8 cellular contexts compared by ENCODE assay signal in the genomic region with DNA sequence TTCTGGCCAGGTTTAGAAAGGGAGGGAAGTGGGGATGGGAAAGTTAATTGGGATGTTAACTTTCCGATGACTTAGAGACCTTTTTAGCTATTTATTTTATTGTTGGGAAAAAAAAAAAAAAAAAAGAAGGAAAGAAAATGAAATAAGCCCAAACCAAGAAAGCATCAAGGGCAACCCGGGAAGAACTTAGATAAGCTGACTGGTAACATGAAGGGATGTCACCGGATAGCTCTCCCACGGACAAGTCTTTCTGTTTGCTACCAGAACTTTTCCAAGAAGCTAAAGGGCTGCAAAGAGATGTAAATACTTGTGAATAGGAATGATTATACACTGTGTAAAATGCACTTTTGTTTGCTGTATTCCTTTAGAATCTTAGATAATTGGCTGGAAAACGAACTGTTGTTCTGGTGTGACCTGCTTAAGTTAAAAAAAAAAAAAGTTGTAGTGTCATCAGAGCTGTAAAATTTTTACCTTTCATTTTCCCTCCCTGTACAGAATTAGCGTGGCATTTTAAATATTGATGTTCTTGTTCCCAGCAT. TPM values are rescaled to one million over a fixed set of nuclear protein-coding genes. Genes with fewer than 3 reads are reported as not detected.
DNase-seq lines count a peak whose midpoint lies in the region; ATAC-seq, FAIRE-seq and TF ChIP-seq lines count a peak whose summit lies in the region.

No MANE protein-coding gene starts in this region.

- no peak for ATAC-seq in pancreas
- no peak for ATAC-seq in GM19395 (IDR thresholded peaks at IDR 0.05; ENCODE audit: unreplicated experiment)

- TF ChIP-seq CTCF in pancreas (IDR thresholded peaks at IDR 0.05) = no peak

- intact Hi-C loops in pancreas (cut with DNase I) = no loop called here

- H3K27me3 ChIP-seq in endocrine pancreas (ENCODE audit: control insufficient read depth, insufficient read depth, low read length) (peaks cover 21% of the 10 kb centered on the region), pancreas (peaks cover 16 to 86% (median 44%) of the 10 kb centered on the region in 4 donors)

- H3K9ac ChIP-seq in endocrine pancreas (ENCODE audit: control insufficient read depth, insufficient read depth, low read length) = no peak overlapping the region

- H3K4me1 ChIP-seq in endocrine pancreas (ENCODE audit: control insufficient read depth, insufficient read depth, low read length) = no peaks in the 10 kb centered on the region
- peaks cover 0 to 17% (median 11%) of the 10 kb centered on the region in 3 donors for H3K4me1 ChIP-seq in pancreas

- peak; percentile 10 for DNase-seq in EH (ENCODE audit: low read depth)
- peak; percentile 57 for DNase-seq in OCI-M1 (lab: John Stamatoyannopoulos, UW)
- no peak for DNase-seq in pancreas
- no peak for DNase-seq in germinal center (ENCODE audit: low spot score)
- DNase-seq in NAMALWA (ENCODE audit: low spot score) = no peak
- no peak for DNase-seq in NCI-H187 treated with DMSO at 0.1 percent for 48 hours (lab: John Stamatoyannopoulos, UW)

- WGBS in pancreas, 2 donors = 12 to 16% methylated on average over 6 of the region's 6 CpGs

- no peak overlapping the region for H3K27ac ChIP-seq in pancreas

- no peak for FAIRE-seq in pancreas (lab: Jason Lieb, UNC)

- no peaks in the 10 kb centered on the region for H3K36me3 ChIP-seq in endocrine pancreas (ENCODE audit: control insufficient read depth, insufficient read depth, low read length)
- no peaks in the 10 kb centered on the region for H3K36me3 ChIP-seq in pancreas

- H3K4me3 ChIP-seq in endocrine pancreas (ENCODE audit: control insufficient read depth, insufficient read depth, low read length) (peak overlapping the region; percentile 3), pancreas (peak overlapping the region in 3 of 4 donors; percentile 23 to 56 (median 32))

- H3K9me3 ChIP-seq in endocrine pancreas (ENCODE audit: control insufficient read depth, low read length) (no peaks in the 10 kb centered on the region), pancreas (no peaks in the 10 kb centered on the region)

RNA-seq across cellular contexts. Expression of gene FOXB1, which starts 2.8 kb away (rescaled TPM):
- not detected for total RNA-seq in pancreas
- not detected for polyA plus RNA-seq in pancreas

Comparison
In these comparisons a context has a peak if more than half of its experiments do, and no peak if none do; other contexts are left out.
1. DNase-seq: peak in EH (single experiment) and OCI-M1 (single experiment); none in pancreas (0 of 6), germinal center (single experiment), NAMALWA (single experiment) and NCI-H187 treated with DMSO at 0.1 percent for 48 hours (single experiment).